ENCODE assay signal across 22 cellular contexts in the genomic region with DNA sequence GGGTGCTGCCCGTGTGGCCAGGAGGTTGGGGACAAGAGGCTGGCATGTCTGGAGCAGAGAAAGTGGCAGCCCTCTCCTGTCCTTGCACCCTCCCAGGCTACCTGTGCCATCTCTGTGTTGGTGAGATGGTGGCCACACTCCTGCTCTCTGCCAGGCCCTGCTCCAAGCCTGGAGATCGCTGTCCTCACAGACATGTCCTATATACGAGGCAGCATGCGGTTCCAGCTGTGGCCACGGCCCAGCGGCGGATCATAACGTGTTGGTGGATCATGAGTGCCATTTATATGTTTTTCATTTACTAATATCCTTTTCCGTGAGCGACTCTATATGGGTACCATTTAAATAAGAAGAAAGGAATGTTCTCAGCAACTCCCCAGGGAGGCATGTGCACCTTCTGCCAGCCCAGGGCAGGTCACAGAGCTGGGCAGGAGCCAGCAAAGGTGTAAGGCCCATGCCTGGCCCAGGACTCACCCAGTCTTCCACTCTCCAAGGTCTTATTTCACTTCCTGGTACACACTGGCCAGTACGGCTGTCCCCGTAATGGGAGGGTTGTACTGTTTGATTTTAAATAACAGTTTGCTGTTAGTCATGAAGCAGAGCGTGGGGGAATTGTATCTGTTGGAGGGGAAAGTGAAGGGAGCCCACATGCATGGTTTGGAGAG. TPM values are rescaled to one million over a fixed set of nuclear protein-coding genes. Genes with fewer than 3 reads are reported as not detected.
DNase-seq lines count a peak whose midpoint lies in the region; ATAC-seq and TF ChIP-seq lines count a peak whose summit lies in the region.
"Had no signal": no experiment of that assay in that cellular context is flagged by ENCODE, and none has a peak within 500 bp of the region (broad histone marks: within the 10 kb centered on the region; RNA-seq: fewer than 3 reads in every experiment).

No MANE protein-coding gene starts in this region.

- H3K27me3 ChIP-seq in left lung = no peaks in the 10 kb centered on the region
- no peaks in the 10 kb centered on the region for H3K27me3 ChIP-seq in upper lobe of right lung
- H3K27me3 ChIP-seq: ascending aorta, gastroesophageal sphincter, spleen had no signal

- intact Hi-C loops in left lung (cut with DNase I) (no loop called here), upper lobe of right lung (cut with DNase I) (no loop called here)

- no peak overlapping the region for H3K4me3 Mint-ChIP-seq in activated T-cell treated with anti-CD3 and anti-CD28 coated beads, Interleukin-2, amount 50 U/mL, for 24 hours
- H3K4me3 Mint-ChIP-seq: activated B cell treated with CpG ODN at 0.5 μM for 24 hours; activated naive CD4-positive, alpha-beta T cell treated with anti-CD3 and anti-CD28 coated beads for 36 hours; CD4-positive, alpha-beta memory T cell; naive thymus-derived CD4-positive, alpha-beta T cell; T-cell had no signal

- no peaks in the 10 kb centered on the region for H3K9me3 Mint-ChIP-seq in activated T-cell treated with anti-CD3 and anti-CD28 coated beads, Interleukin-2, amount 50 U/mL, for 24 hours
- H3K9me3 Mint-ChIP-seq: activated B cell treated with CpG ODN at 0.5 μM for 24 hours; activated naive CD4-positive, alpha-beta T cell treated with anti-CD3 and anti-CD28 coated beads for 36 hours; CD4-positive, alpha-beta memory T cell; naive thymus-derived CD4-positive, alpha-beta T cell; T-cell had no signal

- H3K27ac ChIP-seq in VCaP = peak overlapping the region; percentile 46
- peak overlapping the region in 1 of 2 donors; percentile 43 for H3K27ac ChIP-seq in left lung
- peak overlapping the region; percentile 49 for H3K27ac ChIP-seq in upper lobe of right lung
- H3K27ac ChIP-seq: ascending aorta, gastroesophageal sphincter, spleen had no signal

- H3K36me3 ChIP-seq in left lung = peaks cover 0 to 99% of the 10 kb centered on the region in 2 donors
- H3K36me3 ChIP-seq in upper lobe of right lung = peaks cover 65% of the 10 kb centered on the region

- no peaks in the 10 kb centered on the region for H3K27me3 Mint-ChIP-seq in activated T-cell treated with anti-CD3 and anti-CD28 coated beads, Interleukin-2, amount 50 U/mL, for 24 hours
- H3K27me3 Mint-ChIP-seq: CD4-positive, alpha-beta memory T cell; naive thymus-derived CD4-positive, alpha-beta T cell; T-cell had no signal

- no peaks in the 10 kb centered on the region for H3K4me1 ChIP-seq in left lung
- no peaks in the 10 kb centered on the region for H3K4me1 ChIP-seq in upper lobe of right lung
- H3K4me1 ChIP-seq: ascending aorta, gastroesophageal sphincter, HAP-1 had no signal

- H3K4me3 ChIP-seq in left lung (no peak overlapping the region), upper lobe of right lung (no peak overlapping the region)
- H3K4me3 ChIP-seq: ascending aorta, gastroesophageal sphincter, HAP-1, spleen had no signal

- ATAC-seq in left lung = peak; percentile 98
- ATAC-seq in upper lobe of right lung = peak; percentile 97
- ATAC-seq in HG02763 (IDR thresholded peaks at IDR 0.05; ENCODE audit: unreplicated experiment) = no peak
- ATAC-seq: gastroesophageal sphincter; naive thymus-derived CD4-positive, alpha-beta T cell; T-cell had no signal

- TF ChIP-seq CTCF in VCaP (conservative IDR thresholded peaks at IDR 0.05) (no peak), left lung (IDR thresholded peaks at IDR 0.05) (no peak), upper lobe of right lung (IDR thresholded peaks at IDR 0.05) (no peak)

- H3K27ac Mint-ChIP-seq in activated T-cell treated with anti-CD3 and anti-CD28 coated beads, Interleukin-2, amount 50 U/mL, for 24 hours = peak overlapping the region; percentile 2
- H3K27ac Mint-ChIP-seq: activated B cell treated with CpG ODN at 0.5 μM for 24 hours; activated naive CD4-positive, alpha-beta T cell treated with anti-CD3 and anti-CD28 coated beads for 36 hours had no signal

- peaks cover 3% of the 10 kb centered on the region for H3K4me1 Mint-ChIP-seq in activated T-cell treated with anti-CD3 and anti-CD28 coated beads, Interleukin-2, amount 50 U/mL, for 24 hours (ENCODE audit: low read depth)

- H3K9me3 ChIP-seq in left lung (no peaks in the 10 kb centered on the region), upper lobe of right lung (no peaks in the 10 kb centered on the region)
- H3K9me3 ChIP-seq: ascending aorta, gastroesophageal sphincter, HAP-1, spleen had no signal

- peaks cover 80% of the 10 kb centered on the region for H3K36me3 Mint-ChIP-seq in activated T-cell treated with anti-CD3 and anti-CD28 coated beads, Interleukin-2, amount 50 U/mL, for 24 hours (ENCODE audit: low read depth)

- DNase-seq in activated T-cell treated with anti-CD3 and anti-CD28 coated beads, Interleukin-2, amount 50 U/mL, for 24 hours = no peak
- DNase-seq in activated T-cell treated with anti-CD3 and anti-CD28 coated beads, Interleukin-2, amount 50 U/mL, for 1 hour = no peak
- peak; percentile 83 to 88 for DNase-seq in left lung
- DNase-seq in upper lobe of right lung = peak; percentile 92
- DNase-seq in NCI-H128 (lab: John Stamatoyannopoulos, UW; ENCODE audit: unreplicated experiment) = no peak
- no peak for DNase-seq in dermis blood vessel endothelial cell
- DNase-seq: activated B cell treated with CpG ODN at 0.5 μM for 24 hours; activated naive CD4-positive, alpha-beta T cell treated with anti-CD3 and anti-CD28 coated beads for 36 hours; CD4-positive, alpha-beta memory T cell; DND-41; Karpas-422; naive thymus-derived CD4-positive, alpha-beta T cell; NCI-H1436 treated with DMSO at 0.1 percent for 48 hours; NK-92 treated with Interleukin-12 subunit alpha and Interleukin-12 subunit beta, amount 100 ng/mL, for 24 hours; spleen; T-cell; trophoblast cell had no signal

RNA-seq across cellular contexts. Expression of gene LDLR, which starts 47.2 kb away (rescaled TPM):
- 100 to 1,000 TPM; 212 to 310 TPM for total RNA-seq in left lung
- total RNA-seq in upper lobe of right lung = 242 TPM
- total RNA-seq in dermis blood vessel endothelial cell = 97.3 and 148 TPM in 2 replicates

Comparison
In these comparisons a context has a peak if more than half of its experiments do, and no peak if none do; other contexts are left out.
1. DNase-seq: peak in left lung (2 of 2) and upper lobe of right lung (single experiment); none in activated T-cell treated with anti-CD3 and anti-CD28 coated beads, Interleukin-2, amount 50 U/mL, for 24 hours (single experiment), activated T-cell treated with anti-CD3 and anti-CD28 coated beads, Interleukin-2, amount 50 U/mL, for 1 hour (single experiment), NCI-H128 (single experiment) and dermis blood vessel endothelial cell (single experiment).